In the genomic region with DNA sequence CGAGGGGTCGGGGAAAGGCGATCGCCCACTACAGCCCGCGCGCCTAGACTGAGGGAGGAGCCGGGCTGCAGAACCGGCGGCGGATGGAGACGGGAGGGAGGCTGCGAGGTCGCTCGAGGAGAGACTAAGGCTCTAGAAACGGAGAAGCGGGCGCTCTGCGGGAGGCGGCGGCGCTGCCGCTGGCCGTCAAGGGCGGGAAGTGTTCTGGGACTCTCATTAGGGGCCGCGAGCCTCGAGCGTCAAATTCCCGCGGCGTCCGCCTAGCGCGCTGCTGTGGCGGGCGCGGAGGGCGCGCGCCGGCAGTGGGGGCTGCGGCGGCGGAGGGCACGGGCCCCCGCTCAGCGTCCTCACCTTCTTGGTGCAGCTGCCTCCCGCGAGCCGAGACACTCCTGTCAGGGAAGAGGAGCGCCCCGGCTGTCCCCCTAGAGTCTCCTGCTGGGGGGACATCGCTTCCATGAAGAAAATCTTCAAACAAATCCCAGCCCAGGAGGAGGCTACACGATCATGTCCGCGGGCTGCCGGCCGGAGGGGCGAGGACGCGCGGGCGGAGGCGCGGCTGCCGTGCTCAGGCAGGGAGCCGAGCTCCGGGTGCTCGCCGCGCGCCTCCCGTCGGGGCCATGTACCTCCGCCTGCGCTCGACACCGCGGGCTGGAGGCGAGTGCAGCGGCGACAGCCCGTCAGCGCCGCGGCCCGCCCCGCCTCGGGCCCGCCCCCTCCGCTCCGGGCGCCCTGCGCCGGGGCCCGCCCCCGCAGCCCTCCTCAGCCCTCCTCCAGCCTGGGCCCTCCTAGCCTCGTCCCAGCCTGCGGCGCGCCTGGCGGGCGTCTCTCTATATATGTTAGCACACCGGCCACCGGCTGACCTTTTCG, we compare ENCODE assay signal across 9 cellular contexts. TPM values are rescaled to one million over a fixed set of nuclear protein-coding genes. Genes with fewer than 3 reads are reported as not detected.
DNase-seq lines count a peak whose midpoint lies in the region; ATAC-seq, FAIRE-seq and TF ChIP-seq lines count a peak whose summit lies in the region.
"Had no signal": no experiment of that assay in that cellular context is flagged by ENCODE, and none has a peak within 500 bp of the region (broad histone marks: within the 10 kb centered on the region; RNA-seq: fewer than 3 reads in every experiment).

A gene with protein sequence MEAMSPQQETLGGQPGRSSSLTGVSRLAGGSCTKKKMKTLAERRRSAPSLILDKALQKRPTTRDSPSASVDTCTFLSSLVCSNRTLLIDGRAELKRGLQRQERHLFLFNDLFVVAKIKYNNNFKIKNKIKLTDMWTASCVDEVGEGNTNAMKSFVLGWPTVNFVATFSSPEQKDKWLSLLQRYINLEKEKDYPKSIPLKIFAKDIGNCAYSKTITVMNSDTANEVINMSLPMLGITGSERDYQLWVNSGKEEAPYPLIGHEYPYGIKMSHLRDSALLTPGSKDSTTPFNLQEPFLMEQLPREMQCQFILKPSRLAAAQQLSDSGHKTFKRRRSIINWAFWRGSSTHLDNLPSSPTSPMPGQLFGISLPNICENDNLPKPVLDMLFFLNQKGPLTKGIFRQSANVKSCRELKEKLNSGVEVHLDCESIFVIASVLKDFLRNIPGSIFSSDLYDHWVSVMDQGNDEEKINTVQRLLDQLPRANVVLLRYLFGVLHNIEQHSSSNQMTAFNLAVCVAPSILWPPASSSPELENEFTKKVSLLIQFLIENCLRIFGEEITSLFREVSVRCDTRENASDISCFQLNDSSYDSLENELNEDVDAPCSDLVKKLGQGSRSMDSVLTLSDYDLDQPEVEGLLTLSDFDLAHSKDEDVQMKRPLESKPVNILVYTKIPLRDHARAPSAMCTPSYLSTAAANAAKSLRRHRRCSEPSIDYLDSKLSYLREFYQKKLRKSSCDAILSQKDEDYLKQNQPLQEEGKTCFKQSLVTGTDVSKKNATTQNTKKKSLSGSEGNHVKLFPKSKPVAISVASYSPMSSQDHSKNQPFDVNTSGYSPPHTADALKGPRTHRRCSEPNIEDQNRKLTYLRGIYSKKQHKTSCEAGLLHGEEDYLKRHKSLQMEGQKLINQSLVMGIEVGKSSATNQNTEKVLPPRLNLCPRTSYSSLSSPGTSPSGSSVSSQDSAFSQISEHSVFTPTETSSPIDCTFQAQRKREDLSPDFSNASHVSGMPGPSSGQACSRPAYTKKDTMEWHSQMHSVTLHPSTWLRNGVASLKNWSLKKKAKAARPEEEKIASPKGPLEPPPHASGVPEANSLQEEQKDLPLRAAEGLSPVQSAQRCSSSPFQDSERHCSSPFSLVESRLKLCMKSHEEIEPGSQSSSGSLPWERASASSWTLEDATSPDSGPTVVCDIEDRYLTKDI (minus strand): TSS at position 662 of the 867 bp plus-strand sequence. CDS start 206 bp downstream, at position 456.

- CTCF ChIA-PET in endothelial cell of umbilical vein (lab: Charles Lee): interaction anchor here (1.1 to 1.3 kb wide), 3 partner anchors 81 to 517 kb away, joined by 3 to 5 read pairs (median 3); no protein-coding TSS in a partner anchor

- H3K4ac ChIP-seq in mesendoderm (ENCODE audit: low read depth, low read length): no peak within 1 kb of the TSS

- no peaks in the 10 kb centered on the region for H3K27me3 ChIP-seq in endothelial cell of umbilical vein (ENCODE audit: control insufficient read depth in 2 of 2, insufficient read depth in 2 of 2, low read length in 2 of 2)
- peaks cover 18% of the 10 kb centered on the region for H3K27me3 ChIP-seq in mesendoderm (ENCODE audit: insufficient read depth, low read length, poor library complexity)

- H3K9ac ChIP-seq in endothelial cell of umbilical vein (replicated peaks; ENCODE audit: extremely low read depth, insufficient read depth, low read length) (peak within 1 kb of the TSS; percentile 13), mesendoderm (ENCODE audit: low read length) (peak within 1 kb of the TSS; percentile 61)

- no peaks in the 10 kb centered on the region for H4K20me1 ChIP-seq in endothelial cell of umbilical vein (replicated peaks; ENCODE audit: control insufficient read depth, extremely low read depth, insufficient read depth, low read length)

- WGBS in mesendoderm (ENCODE audit: extremely low coverage, insufficient coverage, low lambda C conversion rate): no CpG with 5 or more reads among the region's 107 CpGs

- DNase-seq in NCI-H1417 (lab: John Stamatoyannopoulos, UW): peak; percentile 17 to 87 (median 86)
- no peak for DNase-seq in NCI-H1417 treated with DMSO at 0.1 percent for 48 hours (lab: John Stamatoyannopoulos, UW)
- DNase-seq in NCI-H2081 treated with DMSO at 0.1 percent for 48 hours (lab: John Stamatoyannopoulos, UW): peak; percentile 28
- peak; percentile 58 for DNase-seq in activated CD4-positive, alpha-beta T cell treated with anti-CD3 and anti-CD28 coated beads for 48 hours
- peak; percentile 62 for DNase-seq in endothelial cell of umbilical vein (ENCODE audit: low read depth, low spot score)
- DNase-seq in mesendoderm: peak; percentile 75
- DNase-seq in stimulated activated naive B cell treated with anti-CD40 and anti-IgM and Interleukin-4, amounts not matched to agents 10 μg/mL and 1 μg/mL and 100 μg/mL, for 72 hours: peak; percentile 65

- H2BK5ac ChIP-seq in mesendoderm (ENCODE audit: low read length): no peak within 1 kb of the TSS

- no peaks in the 10 kb centered on the region for H3K79me1 ChIP-seq in mesendoderm (ENCODE audit: low read length)

- H3K9me1 ChIP-seq in endothelial cell of umbilical vein (replicated peaks; ENCODE audit: control insufficient read depth, extremely low read depth, insufficient read depth, low read length): no peaks in the 10 kb centered on the region

- dilution Hi-C loops in endothelial cell of umbilical vein (cut with MboI; ENCODE audit: extremely low pct_ligation_motif_present, low sequenced_read_pairs): no loop called here

- peak within 1 kb of the TSS; percentile 75 for H3K56ac ChIP-seq in mesendoderm (ENCODE audit: low read length)

- no peaks in the 10 kb centered on the region for H3K9me3 Mint-ChIP-seq in stimulated activated naive B cell treated with anti-CD40 and anti-IgM and Interleukin-4, amounts not matched to agents 10 μg/mL and 1 μg/mL and 100 μg/mL, for 72 hours

- peak within 1 kb of the TSS; percentile 56 for H3K23ac ChIP-seq in mesendoderm (ENCODE audit: low read length)

- H3K9me3 ChIP-seq in endothelial cell of umbilical vein (replicated peaks; ENCODE audit: control insufficient read depth, insufficient read depth, low read length): no peaks in the 10 kb centered on the region

- peaks cover 20 to 27% of the 10 kb centered on the region in 2 donors for H3K4me1 Mint-ChIP-seq in stimulated activated naive B cell treated with anti-CD40 and anti-IgM and Interleukin-4, amounts not matched to agents 10 μg/mL and 1 μg/mL and 100 μg/mL, for 72 hours

- intact Hi-C loops in endothelial cell of umbilical vein (cut with micrococcal nuclease): loop anchor here (1.0 to 10.0 kb wide), 8 partner anchors 65 to 1825 kb away; no protein-coding TSS in a partner anchor

- H3K4me2 ChIP-seq in endothelial cell of umbilical vein (ENCODE audit: insufficient read depth, low read length) (peak within 1 kb of the TSS; percentile 84), mesendoderm (ENCODE audit: low read length) (peak within 1 kb of the TSS; percentile 91)

- H3K36me3 Mint-ChIP-seq in stimulated activated naive B cell treated with anti-CD40 and anti-IgM and Interleukin-4, amounts not matched to agents 10 μg/mL and 1 μg/mL and 100 μg/mL, for 72 hours: peaks cover 0 to 3% of the 10 kb centered on the region in 2 donors

- no peak within 1 kb of the TSS for H2BK15ac ChIP-seq in mesendoderm (replicated peaks; ENCODE audit: low read depth)

- H3K4me1 ChIP-seq in endothelial cell of umbilical vein (ENCODE audit: control insufficient read depth, extremely low read depth, insufficient read depth, low read length) (peaks cover 21% of the 10 kb centered on the region), mesendoderm (ENCODE audit: control insufficient read depth, low read depth, low read length) (no peaks in the 10 kb centered on the region)

- H4K8ac ChIP-seq in mesendoderm (ENCODE audit: low read depth, low read length): no peak within 1 kb of the TSS

- H3K27ac ChIP-seq in endothelial cell of umbilical vein (ENCODE audit: insufficient read depth, low read depth, low read length): no peak within 1 kb of the TSS
- no peak within 1 kb of the TSS for H3K27ac ChIP-seq in mesendoderm (ENCODE audit: low read depth, low read length)

- H2AK5ac ChIP-seq in mesendoderm (ENCODE audit: low read length): no peak within 1 kb of the TSS

- H3K36me3 ChIP-seq in endothelial cell of umbilical vein (ENCODE audit: control insufficient read depth in 2 of 2, extremely low read depth in 1 of 2, insufficient read depth in 2 of 2, low read length in 2 of 2) (no peaks in the 10 kb centered on the region), mesendoderm (ENCODE audit: control insufficient read depth, insufficient read depth, low read length) (no peaks in the 10 kb centered on the region)

- H3K27me3 Mint-ChIP-seq in stimulated activated naive B cell treated with anti-CD40 and anti-IgM and Interleukin-4, amounts not matched to agents 10 μg/mL and 1 μg/mL and 100 μg/mL, for 72 hours: peaks cover 34 to 53% of the 10 kb centered on the region in 2 donors

- peak; percentile 79 for ATAC-seq in HG02840 (IDR thresholded peaks at IDR 0.05; ENCODE audit: low FRiP score, unreplicated experiment)
- ATAC-seq in stimulated activated naive B cell treated with anti-CD40 and anti-IgM and Interleukin-4, amounts not matched to agents 10 μg/mL and 1 μg/mL and 100 μg/mL, for 72 hours (replicated peaks): peak; percentile 81 to 83

- peak within 1 kb of the TSS; percentile 65 for H3K27ac Mint-ChIP-seq in stimulated activated naive B cell treated with anti-CD40 and anti-IgM and Interleukin-4, amounts not matched to agents 10 μg/mL and 1 μg/mL and 100 μg/mL, for 72 hours

- peak within 1 kb of the TSS; percentile 80 to 90 for H3K4me3 Mint-ChIP-seq in stimulated activated naive B cell treated with anti-CD40 and anti-IgM and Interleukin-4, amounts not matched to agents 10 μg/mL and 1 μg/mL and 100 μg/mL, for 72 hours

- H2BK120ac ChIP-seq in mesendoderm (ENCODE audit: low read depth, low read length): no peak within 1 kb of the TSS

- TF ChIP-seq POLR2A in endothelial cell of umbilical vein (IDR thresholded peaks at IDR 0.05; ENCODE audit: low read depth, low read length): peak; percentile 25

- H3K18ac ChIP-seq in mesendoderm (ENCODE audit: low read length): no peak within 1 kb of the TSS

- no TSS peak for BruUV-seq in endothelial cell of umbilical vein (replicated peaks; lab: Mats Ljungman, UMichigan)

- no peak for TF ChIP-seq CTCF in endothelial cell of umbilical vein (IDR thresholded peaks at IDR 0.05; ENCODE audit: extremely low read depth in 1 of 2, insufficient read depth in 1 of 2, low read depth in 1 of 2, low read length in 2 of 2)

- H3K4me3 ChIP-seq in endothelial cell of umbilical vein (replicated peaks in 1 of 3; ENCODE audit: insufficient read depth in 1 of 3, low read depth in 1 of 3, low read length in 3 of 3): peak within 1 kb of the TSS; percentile 41 to 55 (median 55)
- H3K4me3 ChIP-seq in mesendoderm (ENCODE audit: low read length): peak within 1 kb of the TSS; percentile 32

- POLR2A ChIA-PET in endothelial cell of umbilical vein (lab: Charles Lee): no interaction called here

- H3K79me2 ChIP-seq in endothelial cell of umbilical vein (ENCODE audit: control insufficient read depth, insufficient read depth, low read length) (no peaks in the 10 kb centered on the region), mesendoderm (ENCODE audit: control insufficient read depth, insufficient read depth, low read length) (no peaks in the 10 kb centered on the region)

- no peak within 1 kb of the TSS for H4K5ac ChIP-seq in mesendoderm (ENCODE audit: low read length)

- H2AFZ ChIP-seq in endothelial cell of umbilical vein (ENCODE audit: low read depth, low read length): peak within 1 kb of the TSS; percentile 94

- FAIRE-seq in endothelial cell of umbilical vein (lab: Jason Lieb, UNC): peak; percentile 42
- FAIRE-seq: A204.1 had no signal

RNA-seq across cellular contexts. Expression of the gene that starts here (rescaled TPM):
- total RNA-seq in endothelial cell of umbilical vein: 1.1 and 1.4 TPM in 2 replicates
- polyA plus RNA-seq in endothelial cell of umbilical vein: 0.38 and 0.51 TPM in 2 replicates
- polyA plus RNA-seq in endothelial cell of umbilical vein (2011; cell fraction: cytosol; rRNA removed): 0.37 and 0.41 TPM in 2 replicates
- 1.8 and 1.9 TPM in 2 replicates for polyA plus RNA-seq in endothelial cell of umbilical vein (2011; cell fraction: nucleus; rRNA removed)
- 0.71 and 1.1 TPM in 2 replicates for polyA plus RNA-seq in endothelial cell of umbilical vein (2012)
- polyA minus RNA-seq in endothelial cell of umbilical vein: 1.6 and 1.8 TPM in 2 replicates
- not detected for polyA minus RNA-seq in endothelial cell of umbilical vein (2011; cell fraction: cytosol; rRNA and poly(A)+ RNA removed)
- polyA minus RNA-seq in endothelial cell of umbilical vein (2011; cell fraction: nucleus; rRNA and poly(A)+ RNA removed): 2.5 and 3.4 TPM in 2 replicates
- polyA plus RNA-seq in mesendoderm (2013, experiment 1 of 2): 0.73 TPM
- 0.63 TPM for polyA plus RNA-seq in mesendoderm (2013, experiment 2 of 2)
